Comparison of ENCODE assay signal across 14 cellular contexts in the genomic region with DNA sequence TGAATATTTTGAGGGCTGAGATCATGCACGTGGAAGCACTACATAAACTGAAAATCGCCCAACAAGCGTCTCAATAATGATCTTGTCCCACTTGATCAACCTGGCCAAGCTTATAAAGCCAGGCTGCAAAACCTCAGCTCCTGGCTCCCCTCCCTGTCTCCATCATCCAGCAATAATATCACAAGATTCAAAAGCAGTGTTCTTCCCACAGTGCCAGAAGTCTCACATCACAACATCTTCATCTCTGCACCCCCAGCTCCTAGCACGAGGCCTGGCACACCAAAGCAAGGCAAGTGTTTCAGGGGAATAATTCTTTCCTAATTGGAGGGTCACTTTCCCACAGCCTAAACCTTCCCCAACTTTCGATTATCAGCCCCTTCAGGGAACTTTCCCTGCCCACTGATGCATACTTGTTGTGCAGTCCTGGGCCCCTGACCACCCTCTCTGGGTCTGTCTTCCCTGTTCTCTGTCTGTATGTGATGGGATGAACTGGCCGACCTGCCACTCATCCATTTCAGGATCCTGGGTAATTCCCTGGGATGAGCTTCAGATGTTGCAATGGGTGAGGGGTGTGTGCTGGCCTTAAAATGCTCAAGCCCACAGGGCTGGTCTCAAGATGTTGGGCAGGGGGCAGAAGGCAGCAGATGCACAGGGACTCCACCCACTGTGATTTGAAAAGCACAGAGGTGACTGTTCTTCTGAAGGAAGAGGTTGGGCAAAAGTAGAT.
DNase-seq lines count a peak whose midpoint lies in the region; ATAC-seq and TF ChIP-seq lines count a peak whose summit lies in the region.
"Had no signal": no experiment of that assay in that cellular context is flagged by ENCODE, and none has a peak within 500 bp of the region (broad histone marks: within the 10 kb centered on the region; RNA-seq: fewer than 3 reads in every experiment).

No MANE protein-coding gene starts in this region.

- ATAC-seq in natural killer cell = no peak

- H3K27ac Mint-ChIP-seq in mesothelial cell of epicardium = peak overlapping the region; percentile 32
- H3K27ac Mint-ChIP-seq in type B pancreatic cell = no peak overlapping the region
- H3K27ac Mint-ChIP-seq in natural killer cell = peak overlapping the region in 1 of 2 donors; percentile 87

- no peaks in the 10 kb centered on the region for H3K4me1 ChIP-seq in HEK293 (ENCODE audit: control insufficient read depth, insufficient read depth, low read length)

- no peaks in the 10 kb centered on the region for H3K9me3 ChIP-seq in HEK293 (ENCODE audit: control insufficient read depth, insufficient read depth, low read depth, low read length)

- peaks cover 22% of the 10 kb centered on the region for H3K27me3 Mint-ChIP-seq in mesothelial cell of epicardium (ENCODE audit: low read depth)
- peaks cover 25% of the 10 kb centered on the region for H3K27me3 Mint-ChIP-seq in type B pancreatic cell
- H3K27me3 Mint-ChIP-seq in natural killer cell (ENCODE audit: low read depth in 2 of 2) = peaks cover 46 to 65% of the 10 kb centered on the region in 2 donors

- H3K27ac ChIP-seq in HEK293 (ENCODE audit: extremely low read depth, low read depth, low read length) = no peak overlapping the region
- H3K27ac ChIP-seq: KMS-11, PC-9 had no signal

- H3K4me3 ChIP-seq in HEK293 (ENCODE audit: low read depth, low read length) = no peak overlapping the region
- H3K4me3 ChIP-seq: PC-9 had no signal

- intact Hi-C loops in natural killer cell (cut with micrococcal nuclease) = no loop called here

- no peaks in the 10 kb centered on the region for H3K36me3 Mint-ChIP-seq in mesothelial cell of epicardium
- no peaks in the 10 kb centered on the region for H3K36me3 Mint-ChIP-seq in type B pancreatic cell
- H3K36me3 Mint-ChIP-seq in natural killer cell = no peaks in the 10 kb centered on the region
- H3K36me3 Mint-ChIP-seq: CD8-positive, alpha-beta memory T cell had no signal

- H3K4me1 Mint-ChIP-seq in mesothelial cell of epicardium (peaks cover 54% of the 10 kb centered on the region), type B pancreatic cell (ENCODE audit: unreplicated experiment) (peaks cover 59% of the 10 kb centered on the region), natural killer cell (peaks cover 30 to 37% of the 10 kb centered on the region in 2 donors)

- H3K9me3 Mint-ChIP-seq in mesothelial cell of epicardium (no peaks in the 10 kb centered on the region), type B pancreatic cell (no peaks in the 10 kb centered on the region), natural killer cell (no peaks in the 10 kb centered on the region)
- H3K9me3 Mint-ChIP-seq: CD8-positive, alpha-beta memory T cell had no signal

- H3K4me3 Mint-ChIP-seq in mesothelial cell of epicardium (no peak overlapping the region), type B pancreatic cell (no peak overlapping the region), natural killer cell (no peak overlapping the region)
- H3K4me3 Mint-ChIP-seq: CD8-positive, alpha-beta memory T cell had no signal

- H3K36me3 ChIP-seq in HEK293 (ENCODE audit: control insufficient read depth in 2 of 2, insufficient read depth in 1 of 2, low read length in 2 of 2) = no peaks in the 10 kb centered on the region

- CTCF ChIA-PET in HEK293 (lab: Yijun Ruan, JAX) = interaction anchor here (0.6 to 0.7 kb wide), 2 partner anchors 35 to 88 kb away, joined by 3 read pairs; no protein-coding TSS in a partner anchor

- POLR2A ChIA-PET in HEK293 (lab: Yijun Ruan, JAX) = no interaction called here

- TF ChIP-seq CTCF in HEK293 (tag by site-specific recombination; IDR thresholded peaks at IDR 0.05) (no peak), mesothelial cell of epicardium (IDR thresholded peaks at IDR 0.05; ENCODE audit: unreplicated experiment) (no peak), type B pancreatic cell (conservative IDR thresholded peaks at IDR 0.05) (no peak), natural killer cell (IDR thresholded peaks at IDR 0.05) (no peak)

- peak; percentile 20 for DNase-seq in activated CD8-positive, alpha-beta memory T cell treated with anti-CD3 and anti-CD28 coated beads, Interleukin-2, amount 50 U/mL, for 48 hours
- DNase-seq in mesothelial cell of epicardium (ENCODE audit: low spot score in 2 of 2, unreplicated experiment in 2 of 2) (no peak), type B pancreatic cell (ENCODE audit: extremely low spot score, unreplicated experiment) (peak; percentile 56), NCI-H2171 treated with DMSO at 0.1 percent for 48 hours (lab: John Stamatoyannopoulos, UW) (no peak), OCI-M2 (lab: John Stamatoyannopoulos, UW; ENCODE audit: unreplicated experiment) (no peak), natural killer cell (no peak)
- DNase-seq: CD8-positive, alpha-beta memory T cell; NCI-H1092; NCI-H187; NCI-H446 treated with DMSO at 0.1 percent for 48 hours; NCI-H748 treated with DMSO at 0.1 percent for 48 hours; PC-9 had no signal

TF ChIP-seq in HEK293, 187 proteins besides CTCF, POLR2A, EP300 and RAD21:
- TF ChIP-seq PRDM1 (tag by site-specific recombination; IDR thresholded peaks at IDR 0.05) (peak; percentile 84), ZFHX2 (tag by site-specific recombination; conservative IDR thresholded peaks at IDR 0.05) (no peak)

Comparison
In these comparisons a context has a peak if more than half of its experiments do, and no peak if none do; other contexts are left out.
1. DNase-seq: peak in activated CD8-positive, alpha-beta memory T cell treated with anti-CD3 and anti-CD28 coated beads, Interleukin-2, amount 50 U/mL, for 48 hours (single experiment) and type B pancreatic cell (single experiment); none in mesothelial cell of epicardium (0 of 2), NCI-H2171 treated with DMSO at 0.1 percent for 48 hours (single experiment), OCI-M2 (single experiment) and natural killer cell (single experiment).